In genomic region chr7:20574784-20575757, GRCh38 we compare ENCODE assay signal across 24 cellular contexts. TPM values are rescaled to one million over a fixed set of nuclear protein-coding genes. Genes with fewer than 3 reads are reported as not detected.
DNase-seq lines count a peak whose midpoint lies in the region; ATAC-seq and TF ChIP-seq lines count a peak whose summit lies in the region.
"Had no signal": no experiment of that assay in that cellular context is flagged by ENCODE, and none has a peak within 500 bp of the region (broad histone marks: within the 10 kb centered on the region; RNA-seq: fewer than 3 reads in every experiment).

No MANE protein-coding gene starts in this region.

- H3K27ac ChIP-seq in PC-9 (no peak overlapping the region), RWPE1 (no peak overlapping the region)
- H3K27ac ChIP-seq: BLaER1 treated with 17β-estradiol and CSF1 and Interleukin-3, amounts not matched to agents 10 nM and 100 nM had no signal

- H3K9me3 ChIP-seq in PC-9 (ENCODE audit: insufficient read depth, low read depth) = no peaks in the 10 kb centered on the region
- H3K9me3 ChIP-seq: BLaER1 treated with 17β-estradiol and CSF1 and Interleukin-3, amounts not matched to agents 10 nM and 100 nM; Caco-2 had no signal

- DNase-seq in NCI-H226 (peak; percentile 98), PC-9 (no peak), fibroblast of the aortic adventitia (ENCODE audit: low read depth) (peak; percentile 75), mesothelial cell of epicardium (ENCODE audit: low spot score in 2 of 2, unreplicated experiment in 2 of 2) (no peak), RWPE1 (ENCODE audit: low spot score) (no peak), iPS-NIHi11 (ENCODE audit: low spot score) (no peak), UCSD-AML1 (lab: John Stamatoyannopoulos, UW; ENCODE audit: unreplicated experiment) (no peak)
- DNase-seq: ACHN; Caco-2; CD4-positive, alpha-beta memory T cell; GOT3; HCEC 1CT; KBM-7; MM.1S; NCI-H1048; NCI-H1436 treated with DMSO at 0.1 percent for 48 hours; NCI-H1930; NCI-H510A; NK-92 treated with Interleukin-12 subunit alpha and Interleukin-12 subunit beta, amount 100 ng/mL, for 24 hours had no signal

- no peak overlapping the region for H3K4me3 Mint-ChIP-seq in mesothelial cell of epicardium
- H3K4me3 Mint-ChIP-seq: CD4-positive, alpha-beta memory T cell had no signal

- no peaks in the 10 kb centered on the region for H3K9me2 ChIP-seq in PC-9 (ENCODE audit: insufficient read depth)

- POLR2A ChIA-PET in PC-9 (lab: Charles Lee; ENCODE audit: unreplicated experiment) = no interaction called here
- POLR2A ChIA-PET in RWPE1 (lab: Yijun Ruan, JAX; ENCODE audit: low non-redundant PET) = no interaction called here

- TF ChIP-seq CTCF in PC-9 (conservative IDR thresholded peaks at IDR 0.05) = no peak
- no peak for TF ChIP-seq CTCF in fibroblast of the aortic adventitia (IDR thresholded peaks at IDR 0.05; ENCODE audit: insufficient read depth, low read length)
- TF ChIP-seq CTCF in mesothelial cell of epicardium (IDR thresholded peaks at IDR 0.05; ENCODE audit: unreplicated experiment) = no peak
- TF ChIP-seq CTCF in RWPE1 (conservative IDR thresholded peaks at IDR 0.05; ENCODE audit: low read depth) = no peak

- H3F3A ChIP-seq in PC-9 (ENCODE audit: insufficient read depth, low read depth) = no peaks in the 10 kb centered on the region

- no peak for ATAC-seq in HG02870 (IDR thresholded peaks at IDR 0.05; ENCODE audit: unreplicated experiment)
- ATAC-seq: HepG2, Panc1 had no signal

- H3K27me3 ChIP-seq in PC-9 (ENCODE audit: insufficient read depth, low read depth) = no peaks in the 10 kb centered on the region
- H3K27me3 ChIP-seq: BLaER1 treated with 17β-estradiol and CSF1 and Interleukin-3, amounts not matched to agents 10 nM and 100 nM had no signal

- H3K27ac Mint-ChIP-seq in mesothelial cell of epicardium = peak overlapping the region; percentile 84

- no peaks in the 10 kb centered on the region for H3K9me3 Mint-ChIP-seq in mesothelial cell of epicardium

- no peaks in the 10 kb centered on the region for H3K4me1 ChIP-seq in PC-9 (replicated peaks; ENCODE audit: insufficient read depth)

- intact Hi-C loops in PC-9 (cut with micrococcal nuclease; ENCODE audit: unreplicated experiment) = loop anchor here (2.0 kb wide), 1 partner anchor 14 kb away; no protein-coding TSS in a partner anchor

- no peaks in the 10 kb centered on the region for H3K79me2 ChIP-seq in PC-9 (ENCODE audit: low read depth)

- H3K4me2 ChIP-seq in PC-9 = no peak overlapping the region
- H3K4me2 ChIP-seq: BLaER1 treated with 17β-estradiol and CSF1 and Interleukin-3, amounts not matched to agents 10 nM and 100 nM had no signal

- H3K36me3 ChIP-seq in PC-9 (ENCODE audit: low read depth) = no peaks in the 10 kb centered on the region
- H3K36me3 ChIP-seq: BLaER1 treated with 17β-estradiol and CSF1 and Interleukin-3, amounts not matched to agents 10 nM and 100 nM had no signal

- no peaks in the 10 kb centered on the region for H4K20me1 ChIP-seq in PC-9 (ENCODE audit: insufficient read depth)
- H4K20me1 ChIP-seq: BLaER1 treated with 17β-estradiol and CSF1 and Interleukin-3, amounts not matched to agents 10 nM and 100 nM had no signal

- H3K36me3 Mint-ChIP-seq in mesothelial cell of epicardium = no peaks in the 10 kb centered on the region
- H3K36me3 Mint-ChIP-seq: CD4-positive, alpha-beta memory T cell had no signal

- H3K4me1 Mint-ChIP-seq in mesothelial cell of epicardium = peaks cover 32% of the 10 kb centered on the region

- no peaks in the 10 kb centered on the region for H3K27me3 Mint-ChIP-seq in mesothelial cell of epicardium (ENCODE audit: low read depth)
- H3K27me3 Mint-ChIP-seq: CD4-positive, alpha-beta memory T cell had no signal

- H3K4me3 ChIP-seq in PC-9 (no peak overlapping the region), fibroblast of the aortic adventitia (ENCODE audit: low read depth, low read length) (no peak overlapping the region)
- H3K4me3 ChIP-seq: BLaER1 treated with 17β-estradiol and CSF1 and Interleukin-3, amounts not matched to agents 10 nM and 100 nM had no signal

- no TSS peak for BruUV-seq in PC-9 (replicated peaks; lab: Mats Ljungman, UMichigan)

- CTCF ChIA-PET in PC-9 (lab: Charles Lee) = no interaction called here
- CTCF ChIA-PET in RWPE1 (lab: Yijun Ruan, JAX) = interaction anchor here (0.9 kb wide), 1 partner anchor 827 kb away, joined by 3 read pairs; no protein-coding TSS in a partner anchor

- H2AFZ ChIP-seq in PC-9 = peak overlapping the region; percentile 31; the same call in 1 of the 2 replicates

RNA-seq across cellular contexts. Expression of gene ABCB5, which starts 40.4 kb away (rescaled TPM):
- total RNA-seq in PC-9 (2021) (not detected in 2 replicates), fibroblast of the aortic adventitia (ENCODE audit: low replicate concordance) (1.9 TPM in 1 of 2 replicates, not detected in the other), mesothelial cell of epicardium (0.09 to 0.11 TPM (median 0.11 TPM) in 3 replicates)
- total RNA-seq: CD4-positive, alpha-beta memory T cell; Daoy; HepG2 had no signal

Comparison
In these comparisons a context has a peak if more than half of its experiments do, and no peak if none do; other contexts are left out.
1. DNase-seq: peak in NCI-H226 (single experiment) and fibroblast of the aortic adventitia (single experiment); none in PC-9 (0 of 2), mesothelial cell of epicardium (0 of 2), RWPE1 (single experiment), iPS-NIHi11 (single experiment) and UCSD-AML1 (single experiment).